ENCODE assay signal across 10 cellular contexts in the genomic region with DNA sequence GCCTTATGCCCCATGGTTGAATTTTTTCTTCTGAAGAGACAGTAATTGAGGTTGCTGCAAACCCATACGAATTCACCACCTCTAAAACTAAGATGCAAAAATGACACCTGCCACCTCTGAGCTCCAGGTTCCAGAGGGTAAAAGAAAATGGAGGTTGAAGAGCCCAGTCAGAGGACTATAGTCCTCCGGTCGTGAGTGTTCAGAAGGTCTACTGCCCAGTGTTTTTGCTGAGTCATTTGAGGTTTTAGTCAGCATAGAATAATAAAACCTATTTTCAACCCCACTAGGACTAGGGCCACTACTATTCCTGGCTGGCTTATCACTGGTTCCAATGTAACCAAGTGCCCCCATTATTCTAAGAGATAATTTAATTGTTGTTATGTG. TPM values are rescaled to one million over a fixed set of nuclear protein-coding genes. Genes with fewer than 3 reads are reported as not detected.
A peak's percentile ranks its signal among the peaks of the same experiment; 100 is the strongest.
DNase-seq lines count a peak whose midpoint lies in the region; ATAC-seq and TF ChIP-seq lines count a peak whose summit lies in the region.
"Had no signal": no experiment of that assay in that cellular context is flagged by ENCODE, and none has a peak within 500 bp of the region (broad histone marks: within the 10 kb centered on the region; RNA-seq: fewer than 3 reads in every experiment).

No MANE protein-coding gene starts in this region.

- H3K9ac ChIP-seq in KMS-11 (peak overlapping the region; percentile 22; the same call in 1 of the 2 replicates), Karpas-422 (ENCODE audit: low read length) (no peak overlapping the region)

- H3K4me3 ChIP-seq in ACC112 (ENCODE audit: low read depth, low read length) (no peak overlapping the region), KMS-11 (IDR thresholded peaks at IDR 0.05; ENCODE audit: insufficient read depth, low read depth, low read length) (no peak overlapping the region), epithelial cell of esophagus (ENCODE audit: low read length) (no peak overlapping the region), Karpas-422 (ENCODE audit: low read length) (no peak overlapping the region)

- TF ChIP-seq CTCF in KMS-11 (conservative IDR thresholded peaks at IDR 0.05; ENCODE audit: low read depth, low read length) (no peak), epithelial cell of esophagus (IDR thresholded peaks at IDR 0.05; ENCODE audit: insufficient read depth, low read depth, low read length, missing control alignments) (no peak)

- H3K9me2 ChIP-seq in Karpas-422 (replicated peaks; ENCODE audit: insufficient read depth, low read length) = no peaks in the 10 kb centered on the region

- H3K4me1 ChIP-seq in ACC112 (ENCODE audit: control insufficient read depth, insufficient read depth, low read length, unreplicated experiment) (peaks cover 8% of the 10 kb centered on the region), KMS-11 (ENCODE audit: low read depth, poor library complexity, severe bottlenecking) (peaks cover 19% of the 10 kb centered on the region), Karpas-422 (ENCODE audit: low read length) (peaks cover 17% of the 10 kb centered on the region)
- H3K4me1 ChIP-seq: BE2C had no signal

- H3K36me3 ChIP-seq in ACC112 (ENCODE audit: insufficient read depth, low read length) = no peaks in the 10 kb centered on the region
- no peaks in the 10 kb centered on the region for H3K36me3 ChIP-seq in KMS-11 (ENCODE audit: insufficient read depth)
- no peaks in the 10 kb centered on the region for H3K36me3 ChIP-seq in Karpas-422 (ENCODE audit: insufficient read depth, low read length)
- H3K36me3 ChIP-seq: BE2C had no signal

- H3K27ac ChIP-seq in ACC112 (ENCODE audit: low read depth, low read length) = no peak overlapping the region
- peak overlapping the region; percentile 18; the same call in 1 of the 2 replicates for H3K27ac ChIP-seq in KMS-11
- no peak overlapping the region for H3K27ac ChIP-seq in Karpas-422 (ENCODE audit: low read length)

- H3K79me2 ChIP-seq in ACC112 (ENCODE audit: control insufficient read depth, insufficient read depth, low read length, unreplicated experiment) (no peaks in the 10 kb centered on the region), KMS-11 (ENCODE audit: insufficient read depth, low read depth) (no peaks in the 10 kb centered on the region), Karpas-422 (ENCODE audit: low read length) (no peaks in the 10 kb centered on the region)

- H3K27me3 ChIP-seq in ACC112 (ENCODE audit: insufficient read depth, low read length) = peaks cover 13% of the 10 kb centered on the region
- H3K27me3 ChIP-seq in KMS-11 (ENCODE audit: insufficient read depth, low read depth) = no peaks in the 10 kb centered on the region
- H3K27me3 ChIP-seq in Karpas-422 (ENCODE audit: low read length) = no peaks in the 10 kb centered on the region

- no peaks in the 10 kb centered on the region for H3K9me3 ChIP-seq in Karpas-422 (ENCODE audit: low read length)
- H3K9me3 ChIP-seq: BE2C had no signal

- H3K4me2 ChIP-seq in KMS-11 = peak overlapping the region; percentile 26; the same call in 1 of the 2 replicates
- no peak overlapping the region for H3K4me2 ChIP-seq in Karpas-422 (ENCODE audit: low read depth, low read length, poor library complexity, severe bottlenecking)

- H2AFZ ChIP-seq in ACC112 (ENCODE audit: low read length, unreplicated experiment) = peak overlapping the region; percentile 41
- peak overlapping the region; percentile 56 for H2AFZ ChIP-seq in KMS-11 (ENCODE audit: low read depth)
- no peak overlapping the region for H2AFZ ChIP-seq in Karpas-422 (ENCODE audit: low read length)

- H4K20me1 ChIP-seq in KMS-11 (ENCODE audit: insufficient read depth) (no peaks in the 10 kb centered on the region), Karpas-422 (ENCODE audit: insufficient read depth, low read depth, low read length) (no peaks in the 10 kb centered on the region)

- DNase-seq in epithelial cell of esophagus (ENCODE audit: low read depth) (peak; percentile 27), midbrain (lab: John Stamatoyannopoulos, UW) (no peak), Karpas-422 (no peak), SW 1271 (lab: John Stamatoyannopoulos, UW) (no peak), NK-92 (lab: John Stamatoyannopoulos, UW; ENCODE audit: unreplicated experiment) (no peak)

- peak; percentile 38 for ATAC-seq in GM21423 (IDR thresholded peaks at IDR 0.05; ENCODE audit: unreplicated experiment)

RNA-seq across cellular contexts. Expression of a gene that starts 12.9 kb away (rescaled TPM):
- 0.15 and 0.76 TPM in 2 replicates for total RNA-seq in Karpas-422 (2014; rRNA removed; shearing (Covaris generic); ENCODE audit: low replicate concordance)
- total RNA-seq: frontal cortex had no signal

RNA-seq across cellular contexts. Expression of a gene that starts 14.5 kb away (rescaled TPM):
- total RNA-seq in Karpas-422 (2014; rRNA removed; shearing (Covaris generic); ENCODE audit: low replicate concordance) = 26.9 and 56.3 TPM in 2 replicates
